In genomic region chr13:109924376-109924775, GRCh38 we compare ENCODE assay signal across 19 cellular contexts.
A peak's percentile ranks its signal among the peaks of the same experiment; 100 is the strongest.
DNase-seq lines count a peak whose midpoint lies in the region; ATAC-seq and TF ChIP-seq lines count a peak whose summit lies in the region.
"Had no signal": no experiment of that assay in that cellular context is flagged by ENCODE, and none has a peak within 500 bp of the region (broad histone marks: within the 10 kb centered on the region; RNA-seq: fewer than 3 reads in every experiment).

No MANE protein-coding gene starts in this region.

- H3K4me1 ChIP-seq in mammary epithelial cell (ENCODE audit: insufficient read depth, low read length) (peaks cover 5% of the 10 kb centered on the region), subcutaneous abdominal adipose tissue (ENCODE audit: control insufficient read depth in 5 of 5, insufficient read depth in 5 of 5, low read length in 5 of 5) (peaks cover 0 to 7% (median 6%) of the 10 kb centered on the region in 5 donors), thyroid gland (no peaks in the 10 kb centered on the region)
- H3K4me1 ChIP-seq: BE2C, HAP-1 had no signal

- no peak for ATAC-seq in HG03108 (IDR thresholded peaks at IDR 0.05; ENCODE audit: unreplicated experiment)
- ATAC-seq: GM12878 had no signal

- dilution Hi-C loops in mammary epithelial cell (cut with HindIII; ENCODE audit: low sequenced_read_pairs), result no loop called here

- in situ Hi-C loops in mammary epithelial cell (cut with MboI; ENCODE audit: low sequenced_read_pairs in 2 of 2), result no loop called here

- DNase-seq in MCF 10A (ENCODE audit: unreplicated experiment), result no peak
- DNase-seq in mammary epithelial cell, result no peak
- DNase-seq in choroid plexus epithelial cell (ENCODE audit: low read depth), result peak; percentile 17
- peak; percentile 58 for DNase-seq in iris pigment epithelial cell (ENCODE audit: low read depth)
- no peak for DNase-seq in dedifferentiated amniotic fluid mesenchymal stem cell (ENCODE audit: extremely low spot score)
- no peak for DNase-seq in thyroid gland
- DNase-seq: BE2C; C1 segment of cervical spinal cord; CD4-positive, CD25-positive, alpha-beta regulatory T cell; CD8-positive, alpha-beta memory T cell; COR-L47; DMS 273 treated with DMSO at 0.1 percent for 48 hours; DMS53; DND-41; EL had no signal

- H3K36me3 ChIP-seq in mammary epithelial cell (ENCODE audit: insufficient read depth, low read length) (no peaks in the 10 kb centered on the region), subcutaneous abdominal adipose tissue (ENCODE audit: control insufficient read depth in 5 of 5, insufficient read depth in 5 of 5, low read length in 5 of 5) (no peaks in the 10 kb centered on the region), thyroid gland (no peaks in the 10 kb centered on the region)
- H3K36me3 ChIP-seq: BE2C, HAP-1 had no signal

- BruUV-seq in MCF 10A (replicated peaks; lab: Mats Ljungman, UMichigan) (no TSS peak), mammary epithelial cell (replicated peaks; lab: Mats Ljungman, UMichigan) (no TSS peak)

- H3K4me2 ChIP-seq in mammary epithelial cell (ENCODE audit: insufficient read depth, low read depth, low read length), result no peak overlapping the region

- H3K4me1 Mint-ChIP-seq in MCF 10A (ENCODE audit: insufficient read depth, unreplicated experiment), result peaks cover 6% of the 10 kb centered on the region
- H3K4me1 Mint-ChIP-seq: CD4-positive, CD25-positive, alpha-beta regulatory T cell; CD8-positive, alpha-beta memory T cell had no signal

- H3K79me2 ChIP-seq in mammary epithelial cell (ENCODE audit: insufficient read depth, low read length), result no peaks in the 10 kb centered on the region

- H3K36me3 Mint-ChIP-seq in MCF 10A (ENCODE audit: insufficient read depth, unreplicated experiment), result no peaks in the 10 kb centered on the region
- H3K36me3 Mint-ChIP-seq: CD4-positive, CD25-positive, alpha-beta regulatory T cell; CD8-positive, alpha-beta memory T cell had no signal

- no peaks in the 10 kb centered on the region for H3K27me3 Mint-ChIP-seq in MCF 10A (ENCODE audit: insufficient read depth, unreplicated experiment)

- H4K20me1 ChIP-seq in mammary epithelial cell (ENCODE audit: insufficient read depth, low read length), result no peaks in the 10 kb centered on the region

- H3K27me3 ChIP-seq in mammary epithelial cell (ENCODE audit: insufficient read depth, low read length) (no peaks in the 10 kb centered on the region), subcutaneous abdominal adipose tissue (ENCODE audit: control insufficient read depth in 5 of 5, insufficient read depth in 4 of 5, low read length in 5 of 5) (no peaks in the 10 kb centered on the region), thyroid gland (no peaks in the 10 kb centered on the region)

- 100% methylated on average over 1 of the region's 1 CpG for WGBS in mammary epithelial cell (ENCODE audit: low coverage, missing lambda C conversion rate)
- WGBS in thyroid gland, 2 donors, result 96 to 97% methylated on average over 1 of the region's 1 CpG

- no peak for TF ChIP-seq CTCF in MCF 10A (IDR thresholded peaks at IDR 0.05; ENCODE audit: unreplicated experiment)
- TF ChIP-seq CTCF in mammary epithelial cell (conservative IDR thresholded peaks at IDR 0.05 in 1 of 2, IDR thresholded peaks at IDR 0.05 in 1 of 2; ENCODE audit: extremely low read depth in 1 of 2, insufficient read depth in 1 of 2, low read depth in 1 of 2, low read length in 2 of 2), result no peak
- no peak for TF ChIP-seq CTCF in choroid plexus epithelial cell (conservative IDR thresholded peaks at IDR 0.05; ENCODE audit: low read depth, low read length)
- no peak for TF ChIP-seq CTCF in thyroid gland (IDR thresholded peaks at IDR 0.05)

- no peak overlapping the region for H3K4me3 Mint-ChIP-seq in MCF 10A (ENCODE audit: unreplicated experiment)
- H3K4me3 Mint-ChIP-seq: CD4-positive, CD25-positive, alpha-beta regulatory T cell; CD8-positive, alpha-beta memory T cell had no signal

- H3K4me3 ChIP-seq in mammary epithelial cell (replicated peaks in 1 of 3; ENCODE audit: insufficient read depth in 1 of 3, low read depth in 2 of 3, low read length in 3 of 3) (no peak overlapping the region), choroid plexus epithelial cell (ENCODE audit: low read depth, low read length) (no peak overlapping the region), subcutaneous abdominal adipose tissue (ENCODE audit: low read depth in 1 of 5, low read length in 5 of 5) (no peak overlapping the region), thyroid gland (replicated peaks in 1 of 3) (no peak overlapping the region)
- H3K4me3 ChIP-seq: GM12878, HAP-1 had no signal

- no peak for TF ChIP-seq POLR2A in thyroid gland (IDR thresholded peaks at IDR 0.05)

- CTCF ChIA-PET in MCF 10A (lab: Yijun Ruan, JAX) (interaction anchor here (0.5 kb wide), 1 partner anchor 99 kb away, joined by 3 read pairs; no protein-coding TSS in a partner anchor), mammary epithelial cell (lab: Charles Lee; ENCODE audit: low non-redundant PET) (no interaction called here)

- H3K27ac ChIP-seq in mammary epithelial cell (ENCODE audit: insufficient read depth, low read depth, low read length), result no peak overlapping the region
- H3K27ac ChIP-seq in subcutaneous abdominal adipose tissue (ENCODE audit: low read depth, low read length), result peak overlapping the region; percentile 39
- no peak overlapping the region for H3K27ac ChIP-seq in thyroid gland

- POLR2A ChIA-PET in MCF 10A (lab: Yijun Ruan, JAX), result interaction anchor here (0.6 kb wide), 1 partner anchor 213 kb away, joined by 3 read pairs; no protein-coding TSS in a partner anchor

- intact Hi-C loops in MCF 10A (cut with micrococcal nuclease) (no loop called here), mammary epithelial cell (cut with micrococcal nuclease) (no loop called here), thyroid gland (cut with DNase I) (no loop called here)

- H2AFZ ChIP-seq in mammary epithelial cell (ENCODE audit: low read depth, low read length), result no peak overlapping the region

- H3K27ac Mint-ChIP-seq in MCF 10A (ENCODE audit: low read depth, unreplicated experiment), result peak overlapping the region; percentile 39
- H3K27ac Mint-ChIP-seq: CD4-positive, CD25-positive, alpha-beta regulatory T cell; CD8-positive, alpha-beta memory T cell had no signal

- H3K9me3 ChIP-seq in mammary epithelial cell (replicated peaks; ENCODE audit: insufficient read depth, low read length) (no peaks in the 10 kb centered on the region), subcutaneous abdominal adipose tissue (ENCODE audit: control insufficient read depth in 5 of 5, low read length in 5 of 5) (peaks cover 0 to 8% (median 6%) of the 10 kb centered on the region in 5 donors), thyroid gland (no peaks in the 10 kb centered on the region)
- H3K9me3 ChIP-seq: BE2C, HAP-1 had no signal

- no peaks in the 10 kb centered on the region for H3K9me3 Mint-ChIP-seq in MCF 10A (ENCODE audit: unreplicated experiment)
- H3K9me3 Mint-ChIP-seq: CD4-positive, CD25-positive, alpha-beta regulatory T cell had no signal

- no peak overlapping the region for H3K9ac ChIP-seq in mammary epithelial cell (ENCODE audit: insufficient read depth, low read length)
- no peak overlapping the region for H3K9ac ChIP-seq in subcutaneous abdominal adipose tissue (ENCODE audit: low read length in 5 of 5)

Comparison
In these comparisons a context has a peak if more than half of its experiments do, and no peak if none do; other contexts are left out.
1. DNase-seq: peak in choroid plexus epithelial cell (single experiment) and iris pigment epithelial cell (single experiment); none in MCF 10A (single experiment), mammary epithelial cell (single experiment), dedifferentiated amniotic fluid mesenchymal stem cell (single experiment) and thyroid gland (0 of 2).